ENCODE assay signal across 19 cellular contexts in the genomic region with DNA sequence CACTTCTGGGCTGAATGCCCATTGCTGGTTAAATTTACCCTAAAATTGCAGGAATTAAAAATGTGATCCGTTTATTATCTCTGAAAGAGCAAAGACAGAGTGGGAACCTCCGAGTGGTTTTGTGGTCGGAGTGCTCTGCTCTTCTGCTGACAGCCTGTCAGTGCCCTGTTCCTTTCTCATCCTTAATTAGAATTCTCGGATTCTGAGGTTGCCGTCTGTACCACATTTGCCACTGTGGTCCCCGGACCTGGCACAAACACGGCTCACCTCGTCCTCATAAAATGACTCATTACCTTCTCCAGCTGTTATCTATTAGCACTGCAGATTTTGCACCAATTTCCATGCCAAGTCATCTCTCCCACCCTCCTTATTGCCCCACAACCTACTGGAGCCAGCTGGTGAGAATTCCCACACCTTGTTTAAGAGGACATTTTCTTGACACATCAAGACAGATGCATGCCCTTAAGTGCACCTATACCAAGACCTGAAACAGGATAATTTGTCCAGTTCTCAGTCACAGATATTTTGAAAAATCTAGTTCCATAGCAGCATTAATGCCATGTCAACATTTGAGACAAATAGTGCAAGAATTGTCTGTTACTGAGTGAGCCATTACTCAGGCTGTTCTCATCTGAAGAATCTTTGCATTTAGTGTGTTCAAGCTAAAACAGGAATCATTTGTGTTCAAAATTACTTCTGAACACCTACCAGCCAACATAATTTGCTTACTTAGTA.
DNase-seq lines count a peak whose midpoint lies in the region; TF ChIP-seq lines count a peak whose summit lies in the region.
"Had no signal": no experiment of that assay in that cellular context is flagged by ENCODE, and none has a peak within 500 bp of the region (broad histone marks: within the 10 kb centered on the region; RNA-seq: fewer than 3 reads in every experiment).

No MANE protein-coding gene starts in this region.

- DNase-seq in DMS 273 treated with DMSO at 0.1 percent for 48 hours (lab: John Stamatoyannopoulos, UW) = peak; percentile 53
- DNase-seq in M059J (ENCODE audit: low read depth) = peak; percentile 82
- peak; percentile 1 for DNase-seq in astrocyte of the cerebellum (ENCODE audit: low read depth)
- DNase-seq in activated T-helper 2 cell treated with anti-CD3 and anti-CD28 coated beads, Interferon-gamma antibody, Interleukin-2, Interleukin-4, amounts not matched to agents 10 μg/mL and 5 μg/mL and 100 μg/mL, durations not matched to agents 14 hours and 24 hours and 36 hours (ENCODE audit: low spot score) = no peak
- DNase-seq in stimulated activated naive CD4-positive, alpha-beta T cell treated with Interleukin-2 at 50 U/mL for 16 hours (lab: John Stamatoyannopoulos, UW) = no peak
- DNase-seq in esophagus squamous epithelium (lab: John Stamatoyannopoulos, UW) = no peak
- no peak for DNase-seq in activated CD4-positive, alpha-beta T cell treated with anti-CD3 and anti-CD28 coated beads, Interleukin-2, amount 10 ng/mL, durations not matched to agents 7 days and 5 days
- DNase-seq: activated CD4-positive, alpha-beta T cell treated with anti-CD3 and anti-CD28 coated beads, Interleukin-2, amount 50 U/mL, for 4 hours; activated naive CD4-positive, alpha-beta T cell treated with anti-CD3 and anti-CD28 coated beads, Interleukin-2, amount 50 U/mL, for 16 hours; brain microvascular endothelial cell; CD8-positive, alpha-beta memory T cell; NCI-H345; right lobe of liver; stimulated activated naive CD8-positive, alpha-beta T cell treated with anti-CD3 and anti-CD28 coated beads, Interleukin-15, Interleukin-2, amounts not matched to agents 100 U/mL and 50 U/mL, for 24 hours; T-helper 1 cell had no signal

- no peaks in the 10 kb centered on the region for H3K4me1 Mint-ChIP-seq in activated T-helper 2 cell treated with anti-CD3 and anti-CD28 coated beads, Interferon-gamma antibody, Interleukin-2, Interleukin-4, amounts not matched to agents 10 μg/mL and 5 μg/mL and 100 μg/mL, durations not matched to agents 14 hours and 24 hours and 36 hours (ENCODE audit: low read depth)
- H3K4me1 Mint-ChIP-seq in activated CD4-positive, alpha-beta T cell treated with anti-CD3 and anti-CD28 coated beads, Interleukin-2, amount 10 ng/mL, durations not matched to agents 7 days and 5 days = no peaks in the 10 kb centered on the region
- H3K4me1 Mint-ChIP-seq: CD8-positive, alpha-beta memory T cell had no signal

- in situ Hi-C loops in astrocyte of the cerebellum (cut with HindIII; ENCODE audit: low sequenced_read_pairs) = no loop called here

- TF ChIP-seq CTCF in astrocyte of the cerebellum (IDR thresholded peaks at IDR 0.05; ENCODE audit: low read depth, low read length, missing control alignments) (no peak), neural cell (IDR thresholded peaks at IDR 0.05; ENCODE audit: poor library complexity, severe bottlenecking) (no peak), esophagus squamous epithelium (IDR thresholded peaks at IDR 0.05) (no peak)

- H3K9me3 ChIP-seq in neural cell (ENCODE audit: low read length) (no peaks in the 10 kb centered on the region), esophagus squamous epithelium (no peaks in the 10 kb centered on the region)
- H3K9me3 ChIP-seq: left lung, right lobe of liver had no signal

- no peak overlapping the region for H3K4me2 ChIP-seq in neural cell (ENCODE audit: low read length)

- POLR2A ChIA-PET in activated CD4-positive, alpha-beta T cell treated with anti-CD3 and anti-CD28 coated beads, Interleukin-2, amount 10 ng/mL, durations not matched to agents 7 days and 5 days (lab: Charles Lee) = no interaction called here

- H3K4me3 Mint-ChIP-seq in activated T-helper 2 cell treated with anti-CD3 and anti-CD28 coated beads, Interferon-gamma antibody, Interleukin-2, Interleukin-4, amounts not matched to agents 10 μg/mL and 5 μg/mL and 100 μg/mL, durations not matched to agents 14 hours and 24 hours and 36 hours (ENCODE audit: low read depth) = no peak overlapping the region
- H3K4me3 Mint-ChIP-seq in activated CD4-positive, alpha-beta T cell treated with anti-CD3 and anti-CD28 coated beads, Interleukin-2, amount 10 ng/mL, durations not matched to agents 7 days and 5 days = no peak overlapping the region
- H3K4me3 Mint-ChIP-seq: CD8-positive, alpha-beta memory T cell; dendritic cell treated with granulocyte-macrophage colony-stimulating factor and Interleukin-4, amounts not matched to agents 40 ng/mL and 50 ng/mL, for 4 days; type B pancreatic cell had no signal

- WGBS in esophagus squamous epithelium, 2 donors = 48 to 58% methylated on average over 8 of the region's 8 CpGs

- no peak overlapping the region for H3K4me3 ChIP-seq in astrocyte of the cerebellum (ENCODE audit: low read depth, low read length)
- no peak overlapping the region for H3K4me3 ChIP-seq in neural cell (ENCODE audit: low read length)
- H3K4me3 ChIP-seq in esophagus squamous epithelium = no peak overlapping the region
- H3K4me3 ChIP-seq: left lung, right lobe of liver had no signal

- TF ChIP-seq RAD21 in neural cell (conservative IDR thresholded peaks at IDR 0.05) = no peak

- CTCF ChIA-PET in activated CD4-positive, alpha-beta T cell treated with anti-CD3 and anti-CD28 coated beads, Interleukin-2, amount 10 ng/mL, durations not matched to agents 7 days and 5 days (lab: Charles Lee) = no interaction called here

- no peaks in the 10 kb centered on the region for H3K9me2 ChIP-seq in neural cell (ENCODE audit: insufficient read depth, low read length)

- H3K27me3 Mint-ChIP-seq in activated T-helper 2 cell treated with anti-CD3 and anti-CD28 coated beads, Interferon-gamma antibody, Interleukin-2, Interleukin-4, amounts not matched to agents 10 μg/mL and 5 μg/mL and 100 μg/mL, durations not matched to agents 14 hours and 24 hours and 36 hours (ENCODE audit: low read depth) = no peaks in the 10 kb centered on the region
- H3K27me3 Mint-ChIP-seq in activated CD4-positive, alpha-beta T cell treated with anti-CD3 and anti-CD28 coated beads, Interleukin-2, amount 10 ng/mL, durations not matched to agents 7 days and 5 days = no peaks in the 10 kb centered on the region
- H3K27me3 Mint-ChIP-seq: CD8-positive, alpha-beta memory T cell; dendritic cell treated with granulocyte-macrophage colony-stimulating factor and Interleukin-4, amounts not matched to agents 40 ng/mL and 50 ng/mL, for 4 days had no signal

- TF ChIP-seq POLR2A in esophagus squamous epithelium (IDR thresholded peaks at IDR 0.05) = no peak

- H3K9ac ChIP-seq in neural cell (ENCODE audit: low read length) = no peak overlapping the region

- no peaks in the 10 kb centered on the region for H4K20me1 ChIP-seq in neural cell (ENCODE audit: insufficient read depth)

- H3K27ac Mint-ChIP-seq in activated T-helper 2 cell treated with anti-CD3 and anti-CD28 coated beads, Interferon-gamma antibody, Interleukin-2, Interleukin-4, amounts not matched to agents 10 μg/mL and 5 μg/mL and 100 μg/mL, durations not matched to agents 14 hours and 24 hours and 36 hours = no peak overlapping the region
- H3K27ac Mint-ChIP-seq in activated CD4-positive, alpha-beta T cell treated with anti-CD3 and anti-CD28 coated beads, Interleukin-2, amount 10 ng/mL, durations not matched to agents 7 days and 5 days = no peak overlapping the region
- H3K27ac Mint-ChIP-seq: CD8-positive, alpha-beta memory T cell; dendritic cell treated with granulocyte-macrophage colony-stimulating factor and Interleukin-4, amounts not matched to agents 40 ng/mL and 50 ng/mL, for 4 days; type B pancreatic cell had no signal

- H3K36me3 Mint-ChIP-seq in activated T-helper 2 cell treated with anti-CD3 and anti-CD28 coated beads, Interferon-gamma antibody, Interleukin-2, Interleukin-4, amounts not matched to agents 10 μg/mL and 5 μg/mL and 100 μg/mL, durations not matched to agents 14 hours and 24 hours and 36 hours (ENCODE audit: low read depth) = no peaks in the 10 kb centered on the region
- no peaks in the 10 kb centered on the region for H3K36me3 Mint-ChIP-seq in activated CD4-positive, alpha-beta T cell treated with anti-CD3 and anti-CD28 coated beads, Interleukin-2, amount 10 ng/mL, durations not matched to agents 7 days and 5 days (ENCODE audit: low read depth)
- H3K36me3 Mint-ChIP-seq: CD8-positive, alpha-beta memory T cell; type B pancreatic cell had no signal

- H3K27me3 ChIP-seq in neural cell (ENCODE audit: insufficient read depth, low read depth, low read length) = no peaks in the 10 kb centered on the region
- no peaks in the 10 kb centered on the region for H3K27me3 ChIP-seq in esophagus squamous epithelium
- H3K27me3 ChIP-seq: brain microvascular endothelial cell, left lung, right lobe of liver had no signal

- intact Hi-C loops in activated T-helper 2 cell treated with anti-CD3 and anti-CD28 coated beads, Interferon-gamma antibody, Interleukin-2, Interleukin-4, amounts not matched to agents 10 μg/mL and 5 μg/mL and 100 μg/mL, durations not matched to agents 14 hours and 24 hours and 36 hours (cut with micrococcal nuclease) = no loop called here
- intact Hi-C loops in esophagus squamous epithelium (cut with DNase I) = no loop called here

- no peaks in the 10 kb centered on the region for H3K79me2 ChIP-seq in neural cell (replicated peaks; ENCODE audit: insufficient read depth, low read length)

- TF ChIP-seq EP300 in neural cell (conservative IDR thresholded peaks at IDR 0.05; ENCODE audit: poor library complexity, severe bottlenecking) = peak; percentile 56

- no peak overlapping the region for H2AFZ ChIP-seq in neural cell (ENCODE audit: low read depth, low read length)

- H3K27ac ChIP-seq in neural cell (ENCODE audit: low read length) (no peak overlapping the region), esophagus squamous epithelium (no peak overlapping the region)
- H3K27ac ChIP-seq: brain microvascular endothelial cell, left lung, right lobe of liver had no signal

- no peaks in the 10 kb centered on the region for H3K4me1 ChIP-seq in esophagus squamous epithelium
- H3K4me1 ChIP-seq: left lung, right lobe of liver had no signal

- H3K9me3 Mint-ChIP-seq in activated T-helper 2 cell treated with anti-CD3 and anti-CD28 coated beads, Interferon-gamma antibody, Interleukin-2, Interleukin-4, amounts not matched to agents 10 μg/mL and 5 μg/mL and 100 μg/mL, durations not matched to agents 14 hours and 24 hours and 36 hours = peaks cover 9% of the 10 kb centered on the region
- H3K9me3 Mint-ChIP-seq in activated CD4-positive, alpha-beta T cell treated with anti-CD3 and anti-CD28 coated beads, Interleukin-2, amount 10 ng/mL, durations not matched to agents 7 days and 5 days = peaks cover 4% of the 10 kb centered on the region
- H3K9me3 Mint-ChIP-seq: dendritic cell treated with granulocyte-macrophage colony-stimulating factor and Interleukin-4, amounts not matched to agents 40 ng/mL and 50 ng/mL, for 4 days; type B pancreatic cell had no signal

- H3F3A ChIP-seq in neural cell (ENCODE audit: insufficient read depth, low read length, poor library complexity, severe bottlenecking) = no peaks in the 10 kb centered on the region

- H3K36me3 ChIP-seq in neural cell (ENCODE audit: insufficient read depth, low read length) (no peaks in the 10 kb centered on the region), esophagus squamous epithelium (no peaks in the 10 kb centered on the region)
- H3K36me3 ChIP-seq: brain microvascular endothelial cell, left lung, right lobe of liver had no signal

TF ChIP-seq in neural cell, 6 proteins besides CTCF, POLR2A, EP300 and RAD21 (continues in another document):
- no peak for TF ChIP-seq TAF1 (IDR thresholded peaks at IDR 0.05; ENCODE audit: low read depth)

Comparison
In these comparisons a context has a peak if more than half of its experiments do, and no peak if none do; other contexts are left out.
1. DNase-seq: peak in DMS 273 treated with DMSO at 0.1 percent for 48 hours (single experiment), M059J (single experiment) and astrocyte of the cerebellum (single experiment); none in activated T-helper 2 cell treated with anti-CD3 and anti-CD28 coated beads, Interferon-gamma antibody, Interleukin-2, Interleukin-4, amounts not matched to agents 10 μg/mL and 5 μg/mL and 100 μg/mL, durations not matched to agents 14 hours and 24 hours and 36 hours (single experiment), stimulated activated naive CD4-positive, alpha-beta T cell treated with Interleukin-2 at 50 U/mL for 16 hours (single experiment), esophagus squamous epithelium (single experiment) and activated CD4-positive, alpha-beta T cell treated with anti-CD3 and anti-CD28 coated beads, Interleukin-2, amount 10 ng/mL, durations not matched to agents 7 days and 5 days (single experiment).